In genomic region chr5:143550985-143551630, GRCh38 we compare ENCODE assay signal across 18 cellular contexts.
DNase-seq lines count a peak whose midpoint lies in the region; ATAC-seq, FAIRE-seq and TF ChIP-seq lines count a peak whose summit lies in the region.
"Had no signal": no experiment of that assay in that cellular context is flagged by ENCODE, and none has a peak within 500 bp of the region (broad histone marks: within the 10 kb centered on the region; RNA-seq: fewer than 3 reads in every experiment).

No MANE protein-coding gene starts in this region.

- 87% methylated on average over 2 of the region's 2 CpGs for WGBS in SK-N-SH (ENCODE audit: low lambda C conversion rate)

- H3K9me3 Mint-ChIP-seq in naive thymus-derived CD8-positive, alpha-beta T cell = peaks cover 0 to 8% (median 0%) of the 10 kb centered on the region in 9 donors
- peaks cover 3% of the 10 kb centered on the region for H3K9me3 Mint-ChIP-seq in CD8-positive, alpha-beta T cell

- H3K4me3 Mint-ChIP-seq in naive thymus-derived CD8-positive, alpha-beta T cell = no peak overlapping the region
- no peak overlapping the region for H3K4me3 Mint-ChIP-seq in CD8-positive, alpha-beta T cell

- intact Hi-C loops in CD8-positive, alpha-beta T cell (cut with DNase I, micrococcal nuclease) = no loop called here

- no peaks in the 10 kb centered on the region for H3K4me1 Mint-ChIP-seq in naive thymus-derived CD8-positive, alpha-beta T cell
- no peaks in the 10 kb centered on the region for H3K4me1 Mint-ChIP-seq in CD8-positive, alpha-beta T cell (ENCODE audit: low read depth)

- no peak for TF ChIP-seq CTCF in SK-N-SH (IDR thresholded peaks at IDR 0.05)
- TF ChIP-seq CTCF in CD8-positive, alpha-beta T cell (IDR thresholded peaks at IDR 0.05) = no peak

- peak; percentile 56 for DNase-seq in ELR (ENCODE audit: low read depth)
- DNase-seq in SK-N-SH = no peak
- DNase-seq in fibroblast of peridontal ligament (ENCODE audit: extremely low read depth) = peak; percentile 63
- no peak for DNase-seq in GM12891 (ENCODE audit: insufficient read length, low spot score)
- no peak for DNase-seq in naive thymus-derived CD8-positive, alpha-beta T cell
- DNase-seq in CD8-positive, alpha-beta T cell = no peak
- no peak for DNase-seq in stimulated activated naive CD4-positive, alpha-beta T cell treated with Interleukin-2 at 50 U/mL for 16 hours (lab: John Stamatoyannopoulos, UW)
- DNase-seq: C1 segment of cervical spinal cord, DMS 273 treated with DMSO at 0.1 percent for 48 hours, Kasumi-1, NCI-H2029 treated with DMSO at 0.1 percent for 48 hours, NCI-H2171 treated with DMSO at 0.1 percent for 48 hours, NCI-H446 treated with DMSO at 0.1 percent for 48 hours, NCI-H748 treated with DMSO at 0.1 percent for 48 hours, OCI-M1, SW 1271 had no signal

- peak overlapping the region; percentile 20; the same call in 1 of the 2 replicates for H2AFZ ChIP-seq in SK-N-SH (ENCODE audit: low read depth)

- H3K9me3 ChIP-seq in SK-N-SH = no peaks in the 10 kb centered on the region
- no peaks in the 10 kb centered on the region for H3K9me3 ChIP-seq in CD8-positive, alpha-beta T cell (ENCODE audit: low read length)
- H3K9me3 ChIP-seq: HAP-1 had no signal

- no peak overlapping the region for H3K27ac Mint-ChIP-seq in naive thymus-derived CD8-positive, alpha-beta T cell
- H3K27ac Mint-ChIP-seq in CD8-positive, alpha-beta T cell = no peak overlapping the region

- no peaks in the 10 kb centered on the region for H3K79me2 ChIP-seq in SK-N-SH (ENCODE audit: insufficient read depth)

- peaks cover 2 to 11% (median 9%) of the 10 kb centered on the region in 5 donors for H3K27me3 Mint-ChIP-seq in naive thymus-derived CD8-positive, alpha-beta T cell
- no peaks in the 10 kb centered on the region for H3K27me3 Mint-ChIP-seq in CD8-positive, alpha-beta T cell (ENCODE audit: low read depth)

- H4K20me1 ChIP-seq in SK-N-SH (ENCODE audit: insufficient read depth) = no peaks in the 10 kb centered on the region

- POLR2A ChIA-PET in SK-N-SH (lab: Yijun Ruan, JAX) = no interaction called here
- POLR2A ChIA-PET in naive thymus-derived CD8-positive, alpha-beta T cell (lab: Charles Lee) = no interaction called here
- POLR2A ChIA-PET in CD8-positive, alpha-beta T cell (lab: Charles Lee) = no interaction called here

- CTCF ChIA-PET in SK-N-SH (lab: Yijun Ruan, JAX) = no interaction called here
- CTCF ChIA-PET in CD8-positive, alpha-beta T cell (lab: Charles Lee) = no interaction called here

- H3K4me3 ChIP-seq in SK-N-SH (ENCODE audit: low read depth in 2 of 2, low read length in 1 of 2) = no peak overlapping the region
- no peak overlapping the region for H3K4me3 ChIP-seq in CD8-positive, alpha-beta T cell (ENCODE audit: low read depth, low read length)
- H3K4me3 ChIP-seq: HAP-1 had no signal

- no peaks in the 10 kb centered on the region for H3K9me2 ChIP-seq in SK-N-SH

- H3K36me3 ChIP-seq in SK-N-SH (replicated peaks in 1 of 2; ENCODE audit: control insufficient read depth in 1 of 2, insufficient read depth in 2 of 2, low read length in 1 of 2) = no peaks in the 10 kb centered on the region
- no peaks in the 10 kb centered on the region for H3K36me3 ChIP-seq in CD8-positive, alpha-beta T cell (ENCODE audit: insufficient read depth, low read length)
- H3K36me3 ChIP-seq: HAP-1 had no signal

- peaks cover 33% of the 10 kb centered on the region for H3F3A ChIP-seq in SK-N-SH (replicated peaks; ENCODE audit: insufficient read depth)

- peaks cover 0 to 31% of the 10 kb centered on the region in 2 experiments; a peak in 2 of 4 replicates for H3K4me1 ChIP-seq in SK-N-SH (ENCODE audit: control insufficient read depth in 1 of 2, insufficient read depth in 2 of 2, low read depth in 1 of 2, low read length in 1 of 2)
- no peaks in the 10 kb centered on the region for H3K4me1 ChIP-seq in CD8-positive, alpha-beta T cell (ENCODE audit: insufficient read depth, low read length)
- H3K4me1 ChIP-seq: HAP-1 had no signal

- no peak for ATAC-seq in naive thymus-derived CD8-positive, alpha-beta T cell
- no peak for ATAC-seq in CD8-positive, alpha-beta T cell

- no peak overlapping the region for H3K4me2 ChIP-seq in SK-N-SH

- H3K9ac ChIP-seq in SK-N-SH = peak overlapping the region; percentile 12; the same call in 1 of the 2 replicates

- H3K27me3 ChIP-seq in SK-N-SH (ENCODE audit: insufficient read depth) = no peaks in the 10 kb centered on the region
- H3K27me3 ChIP-seq in CD8-positive, alpha-beta T cell (ENCODE audit: insufficient read depth, low read length) = no peaks in the 10 kb centered on the region

- H3K27ac ChIP-seq in SK-N-SH (ENCODE audit: low read depth in 2 of 2, low read length in 1 of 2) = peak overlapping the region; percentile 67 to 73; a peak in 3 of 4 replicates
- no peak overlapping the region for H3K27ac ChIP-seq in CD8-positive, alpha-beta T cell (ENCODE audit: low read depth, low read length)
- H3K27ac ChIP-seq: RWPE1 had no signal

- TF ChIP-seq EP300 in SK-N-SH (IDR thresholded peaks at IDR 0.05; ENCODE audit: borderline replicate concordance in 1 of 2, low read depth in 1 of 2, low read length in 1 of 2) = no peak

- TF ChIP-seq POLR2A in GM12891 (IDR thresholded peaks at IDR 0.05; ENCODE audit: low read depth, low read length) = no peak

- peaks cover 0 to 4% (median 0%) of the 10 kb centered on the region in 3 donors for H3K36me3 Mint-ChIP-seq in naive thymus-derived CD8-positive, alpha-beta T cell
- H3K36me3 Mint-ChIP-seq in CD8-positive, alpha-beta T cell = no peaks in the 10 kb centered on the region

- FAIRE-seq in GM12891 (lab: Jason Lieb, UNC) = no peak

- TF ChIP-seq RAD21 in SK-N-SH (IDR thresholded peaks at IDR 0.05; ENCODE audit: low read length) = no peak

TF ChIP-seq in SK-N-SH, 30 proteins besides CTCF, POLR2A, EP300 and RAD21:
- TF ChIP-seq FOXM1 (IDR thresholded peaks at IDR 0.05; ENCODE audit: low read depth) (no peak), NFIC (IDR thresholded peaks at IDR 0.05; ENCODE audit: borderline replicate concordance) (peak; percentile 52; the same call in 1 of the 2 replicates), JUND (IDR thresholded peaks at IDR 0.05) (peak; percentile 36; the same call in 1 of the 2 replicates)

TF ChIP-seq in GM12891, 5 proteins besides CTCF, POLR2A, EP300 and RAD21:
- no peak for TF ChIP-seq POU2F2 (IDR thresholded peaks at IDR 0.05; ENCODE audit: low read depth, low read length)
- TF ChIP-seq PAX5 (IDR thresholded peaks at IDR 0.05; ENCODE audit: insufficient read depth, low read length, severe bottlenecking) = no peak
- TF ChIP-seq SPI1 (IDR thresholded peaks at IDR 0.05; ENCODE audit: low read depth, low read length) = no peak
- no peak for TF ChIP-seq POLR2AphosphoS5 (IDR thresholded peaks at IDR 0.05; ENCODE audit: low read depth, low read length)
- no peak for TF ChIP-seq TAF1 (IDR thresholded peaks at IDR 0.05; ENCODE audit: low read depth, low read length)

Comparison
In these comparisons a context has a peak if more than half of its experiments do, and no peak if none do; other contexts are left out.
1. DNase-seq: peak in ELR (single experiment) and fibroblast of peridontal ligament (single experiment); none in SK-N-SH (single experiment), GM12891 (single experiment), naive thymus-derived CD8-positive, alpha-beta T cell (0 of 10), CD8-positive, alpha-beta T cell (0 of 7) and stimulated activated naive CD4-positive, alpha-beta T cell treated with Interleukin-2 at 50 U/mL for 16 hours (single experiment).